In genomic region chr22:29204617-29205183, GRCh38 we compare ENCODE assay signal across 1 cellular context.
TF ChIP-seq lines count a peak whose summit lies in the region.

No MANE protein-coding gene starts in this region.

TF ChIP-seq in GM12878, 131 proteins besides CTCF, POLR2A, EP300 and RAD21:
- TF ChIP-seq ZNF687 (IDR thresholded peaks at IDR 0.05), result peak; percentile 39; the same call in 1 of the 2 replicates
- TF ChIP-seq REST (IDR thresholded peaks at IDR 0.05; ENCODE audit: low read depth, low read length), result no peak
- peak; percentile 85 for TF ChIP-seq HDGF (IDR thresholded peaks at IDR 0.05)
- no peak for TF ChIP-seq NFIC (IDR thresholded peaks at IDR 0.05; ENCODE audit: low read depth, low read length)
- no peak for TF ChIP-seq RFX5 (IDR thresholded peaks at IDR 0.05; ENCODE audit: low read depth, low read length)
- TF ChIP-seq IKZF1 (conservative IDR thresholded peaks at IDR 0.05), result no peak
- no peak for TF ChIP-seq KAT2A (conservative IDR thresholded peaks at IDR 0.05; ENCODE audit: control insufficient read depth, low read depth, low read length)
- TF ChIP-seq NFYA (IDR thresholded peaks at IDR 0.05; ENCODE audit: borderline replicate concordance, low read depth, low read length), result no peak
- peak; percentile 8; the same call in 1 of the 2 replicates for TF ChIP-seq MTA2 (IDR thresholded peaks at IDR 0.05; ENCODE audit: low read depth)
- no peak for TF ChIP-seq CHD2 (IDR thresholded peaks at IDR 0.05; ENCODE audit: borderline replicate concordance, low read depth, low read length)
- no peak for TF ChIP-seq E2F4 (IDR thresholded peaks at IDR 0.05; ENCODE audit: low read depth, low read length)
- no peak for TF ChIP-seq NR2C1 (IDR thresholded peaks at IDR 0.05)
- no peak for TF ChIP-seq NRF1 (conservative IDR thresholded peaks at IDR 0.05; ENCODE audit: low read depth, low read length)
- TF ChIP-seq CBX5 (IDR thresholded peaks at IDR 0.05; ENCODE audit: low read depth), result no peak
- TF ChIP-seq STAT1 (conservative IDR thresholded peaks at IDR 0.05), result no peak
- no peak for TF ChIP-seq TCF12 (IDR thresholded peaks at IDR 0.05; ENCODE audit: low read depth, low read length)
- TF ChIP-seq MEF2B (IDR thresholded peaks at IDR 0.05; ENCODE audit: partially characterized antibody, poor library complexity, severe bottlenecking), result peak; percentile 25
- peak; percentile 41; the same call in 1 of the 2 replicates for TF ChIP-seq NBN (IDR thresholded peaks at IDR 0.05)
- no peak for TF ChIP-seq EGR1 (IDR thresholded peaks at IDR 0.05; ENCODE audit: borderline replicate concordance in 1 of 2, low read depth in 2 of 2, low read length in 2 of 2)
- no peak for TF ChIP-seq YBX1 (IDR thresholded peaks at IDR 0.05)
- TF ChIP-seq SUZ12 (IDR thresholded peaks at IDR 0.05; ENCODE audit: unreplicated experiment), result no peak
- TF ChIP-seq SMC3 (IDR thresholded peaks at IDR 0.05; ENCODE audit: borderline replicate concordance, low read length), result no peak
- TF ChIP-seq SPI1 (IDR thresholded peaks at IDR 0.05; ENCODE audit: borderline replicate concordance, insufficient read depth, low read depth, low read length), result no peak
- TF ChIP-seq STAT3 (IDR thresholded peaks at IDR 0.05; ENCODE audit: low read depth, low read length), result no peak
- no peak for TF ChIP-seq RELA (IDR thresholded peaks at IDR 0.05; ENCODE audit: borderline replicate concordance, partially characterized antibody)
- TF ChIP-seq POLR2AphosphoS5 (IDR thresholded peaks at IDR 0.05; ENCODE audit: low read length), result no peak
- no peak for TF ChIP-seq RB1 (IDR thresholded peaks at IDR 0.05; ENCODE audit: borderline replicate concordance)
- TF ChIP-seq MLLT1 (IDR thresholded peaks at IDR 0.05), result peak; percentile 99
- no peak for TF ChIP-seq YY1 (IDR thresholded peaks at IDR 0.05; ENCODE audit: low read depth, low read length)
- no peak for TF ChIP-seq ZNF592 (IDR thresholded peaks at IDR 0.05)
TF ChIP-seq in GM12878: peak in this region for 6.
